8 cellular contexts compared by ENCODE assay signal in genomic region chr17:42133461-42134041, GRCh38. TPM values are rescaled to one million over a fixed set of nuclear protein-coding genes. Genes with fewer than 3 reads are reported as not detected.
A peak's percentile ranks its signal among the peaks of the same experiment; 100 is the strongest.
DNase-seq lines count a peak whose midpoint lies in the region; ATAC-seq and TF ChIP-seq lines count a peak whose summit lies in the region.

No MANE protein-coding gene starts in this region.

- H3K9ac ChIP-seq in H9 (ENCODE audit: extremely low read depth, insufficient read length, low read length) (no peak overlapping the region), skeletal muscle satellite cell (ENCODE audit: low read depth, low read length) (no peak overlapping the region)

- H3K27ac Mint-ChIP-seq in H9 = peak overlapping the region; percentile 12 to 61 (median 58); a peak in 2 of 7 replicates
- H3K27ac Mint-ChIP-seq in central memory CD8-positive, alpha-beta T cell (ENCODE audit: low read depth) = no peak overlapping the region

- H3K36me3 Mint-ChIP-seq in H9 (ENCODE audit: insufficient read depth in 1 of 3, low read depth in 3 of 3) = peaks cover 8 to 36% (median 20%) of the 10 kb centered on the region in 3 experiments; a peak in 6 of 7 replicates
- H3K36me3 Mint-ChIP-seq in central memory CD8-positive, alpha-beta T cell (ENCODE audit: insufficient read depth) = peaks cover 40% of the 10 kb centered on the region

- no peak overlapping the region for H2AFZ ChIP-seq in H9 (ENCODE audit: low read length)

- no peak overlapping the region for H4K5ac ChIP-seq in H9 (ENCODE audit: insufficient read length, low read depth, low read length)

- peaks cover 22% of the 10 kb centered on the region for H3K36me3 ChIP-seq in skeletal muscle satellite cell (ENCODE audit: insufficient read depth, low read length)

- H2BK20ac ChIP-seq in H9 (ENCODE audit: low read depth, low read length, poor library complexity, severe bottlenecking) = no peak overlapping the region

- no peaks in the 10 kb centered on the region for H3K23me2 ChIP-seq in H9 (ENCODE audit: insufficient read length, low read depth, low read length, poor library complexity, severe bottlenecking)

- no CpG with 5 or more reads among the region's 4 CpGs for WGBS in H9 (ENCODE audit: extremely low coverage, insufficient read length, low lambda C conversion rate)

- H2BK120ac ChIP-seq in H9 (ENCODE audit: low read depth, low read length, poor library complexity, severe bottlenecking) = no peak overlapping the region

- no peaks in the 10 kb centered on the region for H3K9me3 ChIP-seq in H9 (ENCODE audit: control insufficient read depth, low read depth, low read length)
- no peaks in the 10 kb centered on the region for H3K9me3 ChIP-seq in skeletal muscle satellite cell (replicated peaks; ENCODE audit: low read length)

- no peak overlapping the region for H3K56ac ChIP-seq in H9 (ENCODE audit: insufficient read length, low read depth, low read length)

- H4K8ac ChIP-seq in H9 (replicated peaks; ENCODE audit: insufficient read length, low read depth, low read length) = no peak overlapping the region

- peaks cover 29 to 36% of the 10 kb centered on the region in 2 experiments for H3K4me1 Mint-ChIP-seq in H9
- peaks cover 53% of the 10 kb centered on the region for H3K4me1 Mint-ChIP-seq in central memory CD8-positive, alpha-beta T cell

- H3K4ac ChIP-seq in H9 (ENCODE audit: low read depth, low read length) = no peak overlapping the region

- H3K4me3 ChIP-seq in skeletal muscle satellite cell (ENCODE audit: low read length) = no peak overlapping the region

- no peak overlapping the region for H2AK5ac ChIP-seq in H9 (ENCODE audit: insufficient read length, low read length)

- TF ChIP-seq CTCF in H9 (conservative IDR thresholded peaks at IDR 0.05) (no peak), foreskin keratinocyte (conservative IDR thresholded peaks at IDR 0.05) (no peak)

- ATAC-seq in central memory CD8-positive, alpha-beta T cell (replicated peaks; ENCODE audit: extremely low read depth, poor library complexity, severe bottlenecking) = peak; percentile 64
- ATAC-seq in HG03039 (IDR thresholded peaks at IDR 0.05; ENCODE audit: unreplicated experiment) (no peak), foreskin keratinocyte (no peak)

- no peak overlapping the region for H2BK15ac ChIP-seq in H9 (ENCODE audit: low read depth, low read length)

- peaks cover 5% of the 10 kb centered on the region; the same call in 1 of the 2 replicates for H3K4me1 ChIP-seq in H9 (ENCODE audit: insufficient read depth, low read length)
- peaks cover 46% of the 10 kb centered on the region for H3K4me1 ChIP-seq in skeletal muscle satellite cell (ENCODE audit: control insufficient read depth, insufficient read depth, low read length)
- peaks cover 17% of the 10 kb centered on the region for H3K4me1 ChIP-seq in foreskin keratinocyte

- H2BK5ac ChIP-seq in H9 (ENCODE audit: insufficient read length, low read length) = no peak overlapping the region

- H3K4me3 Mint-ChIP-seq in H9 = no peak overlapping the region
- H3K4me3 Mint-ChIP-seq in central memory CD8-positive, alpha-beta T cell = no peak overlapping the region

- no peaks in the 10 kb centered on the region for H3K27me3 ChIP-seq in H9 (ENCODE audit: insufficient read depth, low read length)
- no peaks in the 10 kb centered on the region for H3K27me3 ChIP-seq in skeletal muscle satellite cell (ENCODE audit: control insufficient read depth, insufficient read depth, low read length)
- no peaks in the 10 kb centered on the region for H3K27me3 ChIP-seq in foreskin keratinocyte

- DNase-seq in DMS53 treated with DMSO at 0.1 percent for 48 hours (lab: John Stamatoyannopoulos, UW; ENCODE audit: unreplicated experiment) = peak; percentile 54
- no peak for DNase-seq in H9
- DNase-seq in NCI-H510A treated with DMSO at 0.1 percent for 48 hours (lab: John Stamatoyannopoulos, UW) = peak; percentile 95
- no peak for DNase-seq in central memory CD8-positive, alpha-beta T cell (ENCODE audit: low spot score in 2 of 2)
- DNase-seq in foreskin keratinocyte = no peak
- no peak for DNase-seq in SIG-M5 treated with dmso at 0.1 percent for 504 hours (lab: John Stamatoyannopoulos, UW; ENCODE audit: unreplicated experiment)

- H3K27ac ChIP-seq in H9 (ENCODE audit: insufficient read length, low read depth, low read length) (no peak overlapping the region), foreskin keratinocyte (no peak overlapping the region)

- H3K4me2 ChIP-seq in H9 (ENCODE audit: insufficient read depth, insufficient read length, low read length) (no peak overlapping the region), skeletal muscle satellite cell (ENCODE audit: low read length) (peak overlapping the region; percentile 16)

- no peak overlapping the region for H2BK12ac ChIP-seq in H9 (ENCODE audit: insufficient read length, low read depth, low read length)

- no peak overlapping the region for H4K91ac ChIP-seq in H9 (ENCODE audit: insufficient read length, low read depth, low read length)

- H3K23ac ChIP-seq in H9 (ENCODE audit: insufficient read length, low read depth, low read length) = no peak overlapping the region

- H3K79me1 ChIP-seq in H9 (ENCODE audit: insufficient read depth, low read depth, low read length, poor library complexity, severe bottlenecking) = peaks cover 8% of the 10 kb centered on the region

- H3T11ph ChIP-seq in H9 (ENCODE audit: low read length) = no peak overlapping the region

- no peak overlapping the region for H3K14ac ChIP-seq in H9 (ENCODE audit: insufficient read depth, low read length)

- H3K79me2 ChIP-seq in H9 (ENCODE audit: insufficient read depth, low read length) = peaks cover 2% of the 10 kb centered on the region; the same call in 1 of the 2 replicates

- H3K27me3 Mint-ChIP-seq in H9 (ENCODE audit: low read depth) = no peaks in the 10 kb centered on the region
- H3K27me3 Mint-ChIP-seq in central memory CD8-positive, alpha-beta T cell = no peaks in the 10 kb centered on the region

- H4K20me1 ChIP-seq in H9 (ENCODE audit: control insufficient read depth, insufficient read depth, insufficient read length) = no peaks in the 10 kb centered on the region

- H3K18ac ChIP-seq in H9 (ENCODE audit: insufficient read length, low read depth, low read length) = no peak overlapping the region

- H3K9me3 Mint-ChIP-seq in H9 = no peaks in the 10 kb centered on the region
- H3K9me3 Mint-ChIP-seq in central memory CD8-positive, alpha-beta T cell = no peaks in the 10 kb centered on the region

RNA-seq across cellular contexts. Expression of gene HSPB9, which starts 10.9 kb away (rescaled TPM):
- 0.15 and 0.18 TPM in 2 replicates for total RNA-seq in H9 (2021)
- total RNA-seq in skeletal muscle satellite cell (2012; rRNA removed) = not detected in 2 replicates
- total RNA-seq in foreskin keratinocyte = not detected in 2 replicates
- not detected in 2 replicates for polyA plus RNA-seq in foreskin keratinocyte

RNA-seq across cellular contexts. Expression of gene KAT2A, which starts 12.4 kb away (rescaled TPM):
- total RNA-seq in H9 (2021) (39.1 and 43.5 TPM in 2 replicates), foreskin keratinocyte (31.6 and 35.0 TPM in 2 replicates)
- 14.4 and 15.0 TPM in 2 replicates for total RNA-seq in skeletal muscle satellite cell (2012; rRNA removed)
- polyA plus RNA-seq in foreskin keratinocyte = 36.5 and 39.4 TPM in 2 replicates

RNA-seq across cellular contexts. Expression of gene DHX58, which starts 21.0 kb away (rescaled TPM):
- 3.9 and 4.5 TPM in 2 replicates for total RNA-seq in H9 (2021)
- 4.6 and 6.1 TPM in 2 replicates for total RNA-seq in skeletal muscle satellite cell (2012; rRNA removed)
- 15.9 and 16.7 TPM in 2 replicates for total RNA-seq in foreskin keratinocyte
- polyA plus RNA-seq in foreskin keratinocyte = 14.6 and 15.6 TPM in 2 replicates

RNA-seq across cellular contexts. Expression of gene RAB5C, which starts 21.2 kb away (rescaled TPM):
- total RNA-seq in H9 (2021) (73.8 and 75.7 TPM in 2 replicates), foreskin keratinocyte (145 and 147 TPM in 2 replicates)
- total RNA-seq in skeletal muscle satellite cell (2012; rRNA removed) = 106 and 113 TPM in 2 replicates
- polyA plus RNA-seq in foreskin keratinocyte = 183 and 190 TPM in 2 replicates

RNA-seq across cellular contexts. Expression of gene ZNF385C, which starts 35.3 kb away (rescaled TPM):
- total RNA-seq in H9 (2021) = 2.8 and 3.1 TPM in 2 replicates
- not detected in 2 replicates for total RNA-seq in skeletal muscle satellite cell (2012; rRNA removed)
- 0.04 TPM in 1 of 2 replicates, not detected in the other for total RNA-seq in foreskin keratinocyte
- 0.06 and 0.15 TPM in 2 replicates for polyA plus RNA-seq in foreskin keratinocyte

Comparison
In these comparisons a context has a peak if more than half of its experiments do, and no peak if none do; other contexts are left out.
1. DNase-seq: peak in DMS53 treated with DMSO at 0.1 percent for 48 hours (single experiment) and NCI-H510A treated with DMSO at 0.1 percent for 48 hours (single experiment); none in H9 (single experiment), central memory CD8-positive, alpha-beta T cell (0 of 2), foreskin keratinocyte (0 of 2) and SIG-M5 treated with dmso at 0.1 percent for 504 hours (single experiment).